In the genomic region with DNA sequence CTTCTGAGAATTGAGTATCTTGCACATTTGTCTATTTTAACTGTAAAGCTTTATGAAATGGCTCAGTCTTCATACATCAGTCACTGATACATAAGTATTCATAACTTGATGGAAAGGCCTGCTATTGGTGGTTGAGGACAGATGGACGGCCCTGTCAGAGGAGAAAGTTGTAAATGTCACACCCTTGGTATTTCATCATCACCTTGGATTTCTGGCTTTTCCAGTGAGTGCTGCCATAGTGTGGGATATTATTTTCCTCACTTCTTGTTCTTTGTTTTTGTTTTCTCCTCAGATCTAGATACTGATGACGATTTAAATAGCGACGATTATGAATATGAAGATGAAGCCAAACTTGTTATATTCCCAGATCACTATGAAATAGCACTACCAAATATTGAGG, we compare ENCODE assay signal across 24 cellular contexts.
"Had no signal": no experiment of that assay in that cellular context is flagged by ENCODE, and none has a peak within 500 bp of the region (broad histone marks: within the 10 kb centered on the region; RNA-seq: fewer than 3 reads in every experiment).

No MANE protein-coding gene starts in this region.

- H3K4me3 Mint-ChIP-seq: activated B cell treated with CpG ODN at 0.5 μM for 24 hours; activated CD4-positive, alpha-beta memory T cell treated with anti-CD3 and anti-CD28 coated beads, Interleukin-2, amount 10 ng/mL, durations not matched to agents 7 days and 5 days; activated CD4-positive, alpha-beta T cell treated with anti-CD3 and anti-CD28 coated beads, Interleukin-2, amount 10 ng/mL, durations not matched to agents 7 days and 5 days; activated naive CD4-positive, alpha-beta T cell treated with anti-CD3 and anti-CD28 coated beads for 36 hours; activated naive CD8-positive, alpha-beta T cell; activated T-helper 17 cell treated with anti-CD3 and anti-CD28 coated beads, Interleukin-2, amount 50 U/mL, for 72 hours; T-helper 17 cell had no signal

- DNase-seq: activated B cell treated with CpG ODN at 0.5 μM for 24 hours; activated CD4-positive, alpha-beta memory T cell treated with anti-CD3 and anti-CD28 coated beads, Interleukin-2, amount 10 ng/mL, durations not matched to agents 7 days and 5 days; activated CD4-positive, alpha-beta T cell treated with anti-CD3 and anti-CD28 coated beads for 1 hour; activated CD4-positive, alpha-beta T cell treated with anti-CD3 and anti-CD28 coated beads, Interleukin-2, amount 10 ng/mL, durations not matched to agents 7 days and 5 days; activated gamma-delta T cell; activated naive CD4-positive, alpha-beta T cell treated with anti-CD3 and anti-CD28 coated beads for 36 hours; activated T-cell treated with anti-CD3 and anti-CD28 coated beads for 4 hours; activated T-cell treated with anti-CD3 and anti-CD28 coated beads, Interleukin-2, amount 50 U/mL, for 48 hours; amygdala; brain microvascular endothelial cell; NCI-H1092; NCI-H1417; NCI-H1930; NCI-H2171; NCI-H2227 treated with DMSO at 0.1 percent for 48 hours; NCI-H446 treated with DMSO at 0.1 percent for 48 hours; NCI-H524 treated with DMSO at 0.1 percent for 48 hours; NCI-H774; SIG-M5; T-helper 17 cell; T-helper 9 cell had no signal

- H3K4me1 Mint-ChIP-seq: activated T-helper 17 cell treated with anti-CD3 and anti-CD28 coated beads, Interleukin-2, amount 50 U/mL, for 72 hours had no signal

- H3K27me3 ChIP-seq: brain microvascular endothelial cell, cardiac muscle cell had no signal

- H3K4me3 ChIP-seq: cardiac muscle cell had no signal

- H3K27ac ChIP-seq: brain microvascular endothelial cell, cardiac muscle cell had no signal

- H3K9me3 Mint-ChIP-seq: activated B cell treated with CpG ODN at 0.5 μM for 24 hours; activated CD4-positive, alpha-beta memory T cell treated with anti-CD3 and anti-CD28 coated beads, Interleukin-2, amount 10 ng/mL, durations not matched to agents 7 days and 5 days; activated CD4-positive, alpha-beta T cell treated with anti-CD3 and anti-CD28 coated beads, Interleukin-2, amount 10 ng/mL, durations not matched to agents 7 days and 5 days; activated naive CD4-positive, alpha-beta T cell treated with anti-CD3 and anti-CD28 coated beads for 36 hours; activated T-helper 17 cell treated with anti-CD3 and anti-CD28 coated beads, Interleukin-2, amount 50 U/mL, for 72 hours had no signal

- H3K27ac Mint-ChIP-seq: activated B cell treated with CpG ODN at 0.5 μM for 24 hours; activated CD4-positive, alpha-beta memory T cell treated with anti-CD3 and anti-CD28 coated beads, Interleukin-2, amount 10 ng/mL, durations not matched to agents 7 days and 5 days; activated CD4-positive, alpha-beta T cell treated with anti-CD3 and anti-CD28 coated beads, Interleukin-2, amount 10 ng/mL, durations not matched to agents 7 days and 5 days; activated naive CD4-positive, alpha-beta T cell treated with anti-CD3 and anti-CD28 coated beads for 36 hours; activated naive CD8-positive, alpha-beta T cell; activated T-helper 17 cell treated with anti-CD3 and anti-CD28 coated beads, Interleukin-2, amount 50 U/mL, for 72 hours; T-helper 17 cell had no signal

- H3K36me3 ChIP-seq: brain microvascular endothelial cell, cardiac muscle cell had no signal

- H3K27me3 Mint-ChIP-seq: activated B cell treated with CpG ODN at 0.5 μM for 24 hours; activated CD4-positive, alpha-beta memory T cell treated with anti-CD3 and anti-CD28 coated beads, Interleukin-2, amount 10 ng/mL, durations not matched to agents 7 days and 5 days; activated CD4-positive, alpha-beta T cell treated with anti-CD3 and anti-CD28 coated beads, Interleukin-2, amount 10 ng/mL, durations not matched to agents 7 days and 5 days; activated naive CD8-positive, alpha-beta T cell; activated T-helper 17 cell treated with anti-CD3 and anti-CD28 coated beads, Interleukin-2, amount 50 U/mL, for 72 hours; T-helper 17 cell had no signal

- ATAC-seq: activated T-helper 17 cell treated with anti-CD3 and anti-CD28 coated beads, Interleukin-2, amount 50 U/mL, for 72 hours; T-helper 17 cell had no signal
